Comparison of ENCODE assay signal across 8 cellular contexts in the genomic region with DNA sequence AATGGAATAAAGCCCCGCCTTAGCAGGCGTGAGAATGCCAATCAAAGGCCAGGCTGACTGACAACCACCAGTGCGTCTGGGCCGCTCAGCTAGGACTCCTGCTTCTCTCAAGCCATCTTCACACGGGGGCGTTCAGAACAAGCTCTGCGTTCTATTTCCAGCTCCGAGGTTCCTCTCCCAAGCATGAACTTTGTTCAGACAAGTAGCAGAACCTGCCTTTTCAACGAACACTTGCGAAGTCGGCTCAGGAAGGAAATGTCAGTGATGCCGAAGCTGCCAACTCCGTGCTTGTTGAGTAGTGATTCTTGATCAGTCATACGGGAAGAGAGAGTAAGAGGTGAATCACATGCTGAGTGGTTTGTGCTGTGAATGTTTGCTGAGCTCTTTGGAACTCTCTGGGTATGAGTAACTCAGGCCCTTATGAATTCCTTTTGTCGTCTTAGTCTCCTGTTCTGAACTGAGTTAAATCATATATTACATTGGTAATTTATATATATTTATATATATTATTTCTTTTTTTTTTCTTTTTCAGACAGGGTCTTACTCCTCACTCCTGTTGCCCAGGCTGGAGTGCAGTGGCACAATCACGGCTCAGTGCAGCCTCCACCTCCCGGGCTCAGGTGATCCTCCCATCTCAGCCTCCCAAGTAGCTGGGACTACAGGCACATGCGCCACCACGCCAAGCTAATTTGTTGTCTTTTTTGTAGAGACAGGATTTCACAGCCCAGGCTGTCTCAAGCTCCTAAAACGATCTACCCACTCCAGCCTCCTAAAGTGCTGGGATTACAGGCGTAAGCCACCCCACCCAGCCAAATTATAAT. TPM values are rescaled to one million over a fixed set of nuclear protein-coding genes. Genes with fewer than 3 reads are reported as not detected.
DNase-seq lines count a peak whose midpoint lies in the region; ATAC-seq lines count a peak whose summit lies in the region.

No MANE protein-coding gene starts in this region.

- no peaks in the 10 kb centered on the region for H3K36me3 ChIP-seq in MG63

- DNase-seq in GDM1 (lab: John Stamatoyannopoulos, UW) (peak; percentile 86), MG63 (peak; percentile 92), activated T-cell treated with anti-CD3 and anti-CD28 coated beads for 4 hours (peak; percentile 10), globus pallidus (ENCODE audit: low spot score) (peak; percentile 21), NCI-H1105 (lab: John Stamatoyannopoulos, UW) (no peak), sciatic nerve (ENCODE audit: low spot score) (no peak)
- peak; percentile 47 to 59 for DNase-seq in stimulated activated CD4-positive, alpha-beta T cell treated with anti-CD3 and anti-CD28 coated beads, Interleukin-4, amount 100 ng/mL, for 4 hours

- ATAC-seq in GM21717 (IDR thresholded peaks at IDR 0.05; ENCODE audit: unreplicated experiment) (peak; percentile 72), sciatic nerve (no peak)

- H3K9me3 ChIP-seq in MG63 = no peaks in the 10 kb centered on the region

- no peak overlapping the region for H3K4me3 ChIP-seq in MG63

- intact Hi-C loops in sciatic nerve (cut with DNase I) = no loop called here

- no peaks in the 10 kb centered on the region for H3K27me3 ChIP-seq in MG63

RNA-seq across cellular contexts. Expression of a gene that starts 29.4 kb away (rescaled TPM):
- total RNA-seq in MG63 (2014; rRNA removed; shearing (Covaris generic); ENCODE audit: low replicate concordance) = 1.8 and 2.4 TPM in 2 replicates
- 5.8 TPM for total RNA-seq in sciatic nerve

Comparison
In these comparisons a context has a peak if more than half of its experiments do, and no peak if none do; other contexts are left out.
1. DNase-seq: peak in GDM1 (single experiment), MG63 (single experiment), activated T-cell treated with anti-CD3 and anti-CD28 coated beads for 4 hours (single experiment), globus pallidus (single experiment) and stimulated activated CD4-positive, alpha-beta T cell treated with anti-CD3 and anti-CD28 coated beads, Interleukin-4, amount 100 ng/mL, for 4 hours (2 of 2); none in NCI-H1105 (single experiment) and sciatic nerve (single experiment).